In the genomic region with DNA sequence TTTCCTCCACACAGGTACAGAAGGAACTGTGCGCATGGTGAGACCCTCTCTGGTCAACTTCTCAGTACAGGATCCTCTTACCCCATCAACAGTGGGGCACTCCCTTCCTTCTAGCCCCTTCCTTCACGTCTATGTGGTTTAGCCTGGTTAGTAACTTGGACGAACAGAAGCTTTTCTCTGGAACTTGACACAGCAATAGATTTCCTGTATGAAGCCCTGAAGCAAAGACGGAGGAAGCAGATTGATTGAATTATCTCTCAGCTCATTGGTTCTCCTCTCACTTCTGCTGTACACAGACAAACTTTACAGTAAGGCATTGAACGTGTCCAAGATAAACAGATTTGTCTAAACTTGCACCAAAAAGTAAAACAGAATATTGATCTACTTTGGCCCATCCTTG, we compare ENCODE assay signal across 1 cellular context.
TF ChIP-seq lines count a peak whose summit lies in the region.

A gene with protein sequence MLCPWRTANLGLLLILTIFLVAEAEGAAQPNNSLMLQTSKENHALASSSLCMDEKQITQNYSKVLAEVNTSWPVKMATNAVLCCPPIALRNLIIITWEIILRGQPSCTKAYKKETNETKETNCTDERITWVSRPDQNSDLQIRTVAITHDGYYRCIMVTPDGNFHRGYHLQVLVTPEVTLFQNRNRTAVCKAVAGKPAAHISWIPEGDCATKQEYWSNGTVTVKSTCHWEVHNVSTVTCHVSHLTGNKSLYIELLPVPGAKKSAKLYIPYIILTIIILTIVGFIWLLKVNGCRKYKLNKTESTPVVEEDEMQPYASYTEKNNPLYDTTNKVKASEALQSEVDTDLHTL (minus strand): TSS at position 210 of the 400 bp plus-strand sequence. CDS start 246 bp downstream, outside the sequence.

TF ChIP-seq in GM12878, 131 proteins besides CTCF, POLR2A, EP300 and RAD21 (continued from another document):
- TF ChIP-seq, protein P1, sequence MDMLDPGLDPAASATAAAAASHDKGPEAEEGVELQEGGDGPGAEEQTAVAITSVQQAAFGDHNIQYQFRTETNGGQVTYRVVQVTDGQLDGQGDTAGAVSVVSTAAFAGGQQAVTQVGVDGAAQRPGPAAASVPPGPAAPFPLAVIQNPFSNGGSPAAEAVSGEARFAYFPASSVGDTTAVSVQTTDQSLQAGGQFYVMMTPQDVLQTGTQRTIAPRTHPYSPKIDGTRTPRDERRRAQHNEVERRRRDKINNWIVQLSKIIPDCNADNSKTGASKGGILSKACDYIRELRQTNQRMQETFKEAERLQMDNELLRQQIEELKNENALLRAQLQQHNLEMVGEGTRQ (IDR thresholded peaks at IDR 0.05; ENCODE audit: borderline replicate concordance, low read depth, low read length): no peak
- TF ChIP-seq NR2F1 (conservative IDR thresholded peaks at IDR 0.05) (no peak), ETV6 (conservative IDR thresholded peaks at IDR 0.05 in 1 of 2, IDR thresholded peaks at IDR 0.05 in 1 of 2; ENCODE audit: borderline replicate concordance in 1 of 2, low read depth in 1 of 2) (no peak), HDAC2 (IDR thresholded peaks at IDR 0.05) (no peak)
TF ChIP-seq in GM12878: peak in this region for 1.
